In genomic region chr11:60765355-60765754, GRCh38 we compare ENCODE assay signal across 16 cellular contexts. TPM values are rescaled to one million over a fixed set of nuclear protein-coding genes. Genes with fewer than 3 reads are reported as not detected.
"Had no signal": no experiment of that assay in that cellular context is flagged by ENCODE, and none has a peak within 500 bp of the region (broad histone marks: within the 10 kb centered on the region; RNA-seq: fewer than 3 reads in every experiment).

No MANE protein-coding gene starts in this region.

- H3K4me3 ChIP-seq: heart left ventricle, thyroid gland had no signal

- H3K4me3 Mint-ChIP-seq: activated naive CD8-positive, alpha-beta T cell treated with anti-CD3 and anti-CD28 coated beads, Interleukin-2, amount 10 ng/mL, durations not matched to agents 7 days and 5 days; dendritic cell treated with granulocyte-macrophage colony-stimulating factor and Interleukin-4, amounts not matched to agents 40 ng/mL and 50 ng/mL, for 4 days; natural killer cell treated with Interleukin-12 subunit alpha and Interleukin-12 subunit beta and Interleukin-15 and Interleukin-18, amount 100 ng/mL, for 72 hours; stimulated activated memory B cell treated with anti-CD40 and anti-IgM and Interleukin-4, amounts not matched to agents 10 μg/mL and 1 μg/mL and 100 μg/mL, for 72 hours had no signal

- H3K27ac Mint-ChIP-seq: activated naive CD8-positive, alpha-beta T cell treated with anti-CD3 and anti-CD28 coated beads, Interleukin-2, amount 10 ng/mL, durations not matched to agents 7 days and 5 days; dendritic cell treated with granulocyte-macrophage colony-stimulating factor and Interleukin-4, amounts not matched to agents 40 ng/mL and 50 ng/mL, for 4 days; natural killer cell treated with Interleukin-12 subunit alpha and Interleukin-12 subunit beta and Interleukin-15 and Interleukin-18, amount 100 ng/mL, for 72 hours had no signal

- H3K9me3 ChIP-seq: heart left ventricle, thyroid gland had no signal

- H3K9me3 Mint-ChIP-seq: activated naive CD8-positive, alpha-beta T cell treated with anti-CD3 and anti-CD28 coated beads, Interleukin-2, amount 10 ng/mL, durations not matched to agents 7 days and 5 days; dendritic cell treated with granulocyte-macrophage colony-stimulating factor and Interleukin-4, amounts not matched to agents 40 ng/mL and 50 ng/mL, for 4 days; natural killer cell treated with Interleukin-12 subunit alpha and Interleukin-12 subunit beta and Interleukin-15 and Interleukin-18, amount 100 ng/mL, for 72 hours had no signal

- DNase-seq: activated CD4-positive, alpha-beta T cell treated with anti-CD3 and anti-CD28 coated beads, Interleukin-2, amount 50 U/mL, for 1 hour; activated CD8-positive, alpha-beta memory T cell treated with anti-CD3 and anti-CD28 coated beads for 24 hours; activated naive CD4-positive, alpha-beta T cell; activated naive CD8-positive, alpha-beta T cell treated with anti-CD3 and anti-CD28 coated beads, Interleukin-2, amount 10 ng/mL, durations not matched to agents 7 days and 5 days; anterior cingulate cortex; brain microvascular endothelial cell; effector memory CD4-positive, alpha-beta T cell; foreskin keratinocyte; heart left ventricle; stimulated activated CD4-positive, alpha-beta T cell treated with anti-CD3 and anti-CD28 coated beads, Interleukin-12 subunit alpha, Interleukin-12 subunit beta, amount 100 ng/mL, for 4 hours; thyroid gland had no signal

- H3K36me3 ChIP-seq: brain microvascular endothelial cell, heart left ventricle, thyroid gland had no signal

- ATAC-seq: foreskin keratinocyte; heart left ventricle; natural killer cell treated with Interleukin-12 subunit alpha and Interleukin-12 subunit beta and Interleukin-15 and Interleukin-18, amount 100 ng/mL, for 72 hours had no signal

- H3K4me1 ChIP-seq: thyroid gland had no signal

- H3K4me1 Mint-ChIP-seq: activated naive CD8-positive, alpha-beta T cell treated with anti-CD3 and anti-CD28 coated beads, Interleukin-2, amount 10 ng/mL, durations not matched to agents 7 days and 5 days had no signal

- H3K27me3 ChIP-seq: thyroid gland had no signal

- H3K27ac ChIP-seq: brain microvascular endothelial cell, foreskin keratinocyte, heart left ventricle, thyroid gland had no signal

- H3K36me3 Mint-ChIP-seq: activated naive CD8-positive, alpha-beta T cell treated with anti-CD3 and anti-CD28 coated beads, Interleukin-2, amount 10 ng/mL, durations not matched to agents 7 days and 5 days; natural killer cell treated with Interleukin-12 subunit alpha and Interleukin-12 subunit beta and Interleukin-15 and Interleukin-18, amount 100 ng/mL, for 72 hours; stimulated activated memory B cell treated with anti-CD40 and anti-IgM and Interleukin-4, amounts not matched to agents 10 μg/mL and 1 μg/mL and 100 μg/mL, for 72 hours had no signal

RNA-seq across cellular contexts. Expression of gene MS4A15, which starts 8.7 kb away (rescaled TPM):
- total RNA-seq: activated naive CD8-positive, alpha-beta T cell treated with anti-CD3 and anti-CD28 coated beads, Interleukin-2, amount 10 ng/mL, durations not matched to agents 7 days and 5 days; foreskin keratinocyte; heart left ventricle; lower leg skin; natural killer cell treated with Interleukin-12 subunit alpha and Interleukin-12 subunit beta and Interleukin-15 and Interleukin-18, amount 100 ng/mL, for 72 hours; renal cortical epithelial cell; thyroid gland had no signal
- polyA plus RNA-seq: foreskin keratinocyte, heart left ventricle had no signal

RNA-seq across cellular contexts. Expression of gene MS4A10, which starts 19.8 kb away (rescaled TPM):
- total RNA-seq: activated naive CD8-positive, alpha-beta T cell treated with anti-CD3 and anti-CD28 coated beads, Interleukin-2, amount 10 ng/mL, durations not matched to agents 7 days and 5 days; foreskin keratinocyte; heart left ventricle; lower leg skin; natural killer cell treated with Interleukin-12 subunit alpha and Interleukin-12 subunit beta and Interleukin-15 and Interleukin-18, amount 100 ng/mL, for 72 hours; renal cortical epithelial cell; thyroid gland had no signal
- polyA plus RNA-seq: foreskin keratinocyte, heart left ventricle had no signal

RNA-seq across cellular contexts. Expression of gene MS4A18, which starts 40.8 kb away (rescaled TPM):
- total RNA-seq: activated naive CD8-positive, alpha-beta T cell treated with anti-CD3 and anti-CD28 coated beads, Interleukin-2, amount 10 ng/mL, durations not matched to agents 7 days and 5 days; foreskin keratinocyte; heart left ventricle; lower leg skin; natural killer cell treated with Interleukin-12 subunit alpha and Interleukin-12 subunit beta and Interleukin-15 and Interleukin-18, amount 100 ng/mL, for 72 hours; renal cortical epithelial cell; thyroid gland had no signal
- polyA plus RNA-seq: foreskin keratinocyte, heart left ventricle had no signal
